20 cellular contexts compared by ENCODE assay signal in genomic region chr11:24511518-24511917, GRCh38. TPM values are rescaled to one million over a fixed set of nuclear protein-coding genes. Genes with fewer than 3 reads are reported as not detected.
DNase-seq lines count a peak whose midpoint lies in the region; ATAC-seq, FAIRE-seq and TF ChIP-seq lines count a peak whose summit lies in the region.
"Had no signal": no experiment of that assay in that cellular context is flagged by ENCODE, and none has a peak within 500 bp of the region (broad histone marks: within the 10 kb centered on the region; RNA-seq: fewer than 3 reads in every experiment).

No MANE protein-coding gene starts in this region.

- H3K36me3 ChIP-seq in ACC112 (ENCODE audit: insufficient read depth, low read length): no peaks in the 10 kb centered on the region
- H3K36me3 ChIP-seq in astrocyte (ENCODE audit: insufficient read depth, low read length): no peaks in the 10 kb centered on the region
- no peaks in the 10 kb centered on the region for H3K36me3 ChIP-seq in GM23248 (ENCODE audit: low read depth)
- no peaks in the 10 kb centered on the region for H3K36me3 ChIP-seq in HAP-1 (replicated peaks)
- H3K36me3 ChIP-seq: BLaER1 treated with 17β-estradiol and CSF1 and Interleukin-3, amounts not matched to agents 10 nM and 100 nM had no signal

- H3K4me2 ChIP-seq in astrocyte (ENCODE audit: low read length) (peak overlapping the region; percentile 13), GM23248 (ENCODE audit: unreplicated experiment) (no peak overlapping the region)
- H3K4me2 ChIP-seq: BLaER1 treated with 17β-estradiol and CSF1 and Interleukin-3, amounts not matched to agents 10 nM and 100 nM had no signal

- no peaks in the 10 kb centered on the region for H3K36me3 Mint-ChIP-seq in astrocyte (ENCODE audit: low read depth, unreplicated experiment)
- H3K36me3 Mint-ChIP-seq: CD4-positive, CD25-positive, alpha-beta regulatory T cell; IgD-negative memory B cell had no signal

- H3K27me3 Mint-ChIP-seq in astrocyte (ENCODE audit: low read depth, unreplicated experiment): no peaks in the 10 kb centered on the region
- H3K27me3 Mint-ChIP-seq: CD4-positive, CD25-positive, alpha-beta regulatory T cell; IgD-negative memory B cell had no signal

- H3K27me3 ChIP-seq in ACC112 (ENCODE audit: insufficient read depth, low read length) (peaks cover 3% of the 10 kb centered on the region; the same call in 1 of the 2 replicates), astrocyte (ENCODE audit: insufficient read depth, low read length) (no peaks in the 10 kb centered on the region), GM23248 (replicated peaks; ENCODE audit: insufficient read depth) (no peaks in the 10 kb centered on the region), HAP-1 (ENCODE audit: low read depth) (no peaks in the 10 kb centered on the region)
- H3K27me3 ChIP-seq: BLaER1 treated with 17β-estradiol and CSF1 and Interleukin-3, amounts not matched to agents 10 nM and 100 nM had no signal

- H3K9me3 Mint-ChIP-seq in astrocyte (ENCODE audit: unreplicated experiment): no peaks in the 10 kb centered on the region

- H3K27ac ChIP-seq in ACC112 (ENCODE audit: low read depth, low read length): no peak overlapping the region
- no peak overlapping the region for H3K27ac ChIP-seq in astrocyte (ENCODE audit: low read depth, low read length)
- H3K27ac ChIP-seq in GM23248: no peak overlapping the region
- H3K27ac ChIP-seq: BLaER1 treated with 17β-estradiol and CSF1 and Interleukin-3, amounts not matched to agents 10 nM and 100 nM; HL-60 had no signal

- H3K4me1 ChIP-seq in ACC112 (ENCODE audit: control insufficient read depth, insufficient read depth, low read length, unreplicated experiment) (no peaks in the 10 kb centered on the region), astrocyte (ENCODE audit: insufficient read depth, low read length) (no peaks in the 10 kb centered on the region), GM23248 (ENCODE audit: insufficient read depth) (no peaks in the 10 kb centered on the region), HAP-1 (peaks cover 30% of the 10 kb centered on the region)
- H3K4me1 ChIP-seq: BLaER1 treated with 17β-estradiol and CSF1 and Interleukin-3, amounts not matched to agents 10 nM and 100 nM had no signal

- H3F3A ChIP-seq in GM23248 (ENCODE audit: insufficient read depth): no peaks in the 10 kb centered on the region

- intact Hi-C loops in left colon (cut with DNase I, micrococcal nuclease): no loop called here

- no peak overlapping the region for H3K27ac Mint-ChIP-seq in astrocyte (ENCODE audit: unreplicated experiment)
- H3K27ac Mint-ChIP-seq: IgD-negative memory B cell had no signal

- H3K9me2 ChIP-seq in GM23248 (ENCODE audit: insufficient read depth): no peaks in the 10 kb centered on the region

- H3K4me1 Mint-ChIP-seq in astrocyte (ENCODE audit: low read depth, unreplicated experiment): peaks cover 5% of the 10 kb centered on the region
- H3K4me1 Mint-ChIP-seq: CD4-positive, CD25-positive, alpha-beta regulatory T cell; IgD-negative memory B cell had no signal

- WGBS in GM23248 (ENCODE audit: low coverage in 1 of 2, low lambda C conversion rate in 2 of 2, missing lambda C conversion rate in 2 of 2), 2 experiments: 24 to 29% methylated on average over 5 of the region's 5 CpGs

- H3K9ac ChIP-seq in astrocyte (ENCODE audit: low read length) (no peak overlapping the region), GM23248 (no peak overlapping the region)
- H3K9ac ChIP-seq: BLaER1 treated with 17β-estradiol and CSF1 and Interleukin-3, amounts not matched to agents 10 nM and 100 nM had no signal

- ATAC-seq in left colon: peak; percentile 44
- ATAC-seq: HCT116 had no signal

- no peaks in the 10 kb centered on the region for H4K20me1 ChIP-seq in astrocyte (ENCODE audit: insufficient read depth, low read length)
- H4K20me1 ChIP-seq in GM23248 (ENCODE audit: insufficient read depth): no peaks in the 10 kb centered on the region
- H4K20me1 ChIP-seq: BLaER1 treated with 17β-estradiol and CSF1 and Interleukin-3, amounts not matched to agents 10 nM and 100 nM had no signal

- no peak overlapping the region for H3K4me3 Mint-ChIP-seq in astrocyte (ENCODE audit: unreplicated experiment)
- H3K4me3 Mint-ChIP-seq: CD4-positive, CD25-positive, alpha-beta regulatory T cell; IgD-negative memory B cell had no signal

- in situ Hi-C loops in GM23248 (cut with MboI) (no loop called here), HAP-1 (cut with MboI; ENCODE audit: low sequenced_read_pairs) (no loop called here)

- no peak for FAIRE-seq in astrocyte (lab: Jason Lieb, UNC)
- FAIRE-seq: G401.6, GM12891 had no signal

- H3K79me2 ChIP-seq in ACC112 (ENCODE audit: control insufficient read depth, insufficient read depth, low read length, unreplicated experiment) (no peaks in the 10 kb centered on the region), astrocyte (ENCODE audit: insufficient read depth, low read length) (no peaks in the 10 kb centered on the region), GM23248 (ENCODE audit: insufficient read depth) (no peaks in the 10 kb centered on the region)

- peak overlapping the region; percentile 64 for H2AFZ ChIP-seq in ACC112 (ENCODE audit: low read length, unreplicated experiment)
- no peak overlapping the region for H2AFZ ChIP-seq in astrocyte (ENCODE audit: low read depth, low read length)
- H2AFZ ChIP-seq in GM23248: no peak overlapping the region

- no peak overlapping the region for H3K4me3 ChIP-seq in ACC112 (ENCODE audit: low read depth, low read length)
- no peak overlapping the region for H3K4me3 ChIP-seq in astrocyte (ENCODE audit: insufficient read depth, low read depth, low read length)
- H3K4me3 ChIP-seq in GM23248: no peak overlapping the region
- no peak overlapping the region for H3K4me3 ChIP-seq in HAP-1
- H3K4me3 ChIP-seq: BLaER1 treated with 17β-estradiol and CSF1 and Interleukin-3, amounts not matched to agents 10 nM and 100 nM had no signal

- peak; percentile 61 for DNase-seq in HT-29 (ENCODE audit: low spot score)
- peak; percentile 20 for DNase-seq in astrocyte (ENCODE audit: low read depth)
- no peak for DNase-seq in left colon
- no peak for DNase-seq in NCI-H1436 (lab: John Stamatoyannopoulos, UW)
- DNase-seq in GM23248: no peak
- DNase-seq in HAP-1 (ENCODE audit: low spot score in 2 of 2): no peak
- DNase-seq: 8988T; ACHN; CD4-positive, CD25-positive, alpha-beta regulatory T cell; DMS 273 treated with DMSO at 0.1 percent for 48 hours; DMS79 treated with DMSO at 0.1 percent for 48 hours; EL; GOT3 had no signal

- H3K9me3 ChIP-seq in astrocyte (ENCODE audit: insufficient read depth, low read depth, low read length): no peaks in the 10 kb centered on the region
- no peaks in the 10 kb centered on the region for H3K9me3 ChIP-seq in GM23248 (ENCODE audit: low read depth)
- no peaks in the 10 kb centered on the region for H3K9me3 ChIP-seq in HAP-1
- H3K9me3 ChIP-seq: BLaER1 treated with 17β-estradiol and CSF1 and Interleukin-3, amounts not matched to agents 10 nM and 100 nM had no signal

- TF ChIP-seq CTCF in astrocyte (IDR thresholded peaks at IDR 0.05; ENCODE audit: insufficient read depth, low read depth, low read length): no peak

RNA-seq across cellular contexts. Expression of gene LUZP2, which starts 14.7 kb away (rescaled TPM):
- total RNA-seq in HT-29 (2014; rRNA removed; shearing (Covaris generic)): not detected in 2 replicates
- total RNA-seq in astrocyte (1.8 and 2.3 TPM in 2 replicates), left colon (1 to 10 TPM; 3.2 to 5.2 TPM)
- total RNA-seq in GM23248 (2014; rRNA removed; shearing (Covaris generic)): not detected in 2 replicates
- polyA plus RNA-seq in GM23248 (2016; fragmentation: Nextera tagmentation; extraction: Ambion mirVana): not detected in 2 replicates
- total RNA-seq: CD4-positive, CD25-positive, alpha-beta regulatory T cell had no signal
- polyA plus RNA-seq: CD4-positive, CD25-positive, alpha-beta regulatory T cell; IgD-negative memory B cell had no signal

Comparison
In these comparisons a context has a peak if more than half of its experiments do, and no peak if none do; other contexts are left out.
1. DNase-seq: peak in HT-29 (single experiment) and astrocyte (single experiment); none in left colon (0 of 2), NCI-H1436 (single experiment), GM23248 (single experiment) and HAP-1 (0 of 2).